8 cellular contexts compared by ENCODE assay signal in genomic region chr3:8607285-8608040, GRCh38. TPM values are rescaled to one million over a fixed set of nuclear protein-coding genes. Genes with fewer than 3 reads are reported as not detected.
A peak's percentile ranks its signal among the peaks of the same experiment; 100 is the strongest.
DNase-seq lines count a peak whose midpoint lies in the region; ATAC-seq and TF ChIP-seq lines count a peak whose summit lies in the region.

No MANE protein-coding gene starts in this region.

- CTCF ChIA-PET in activated CD4-positive, alpha-beta memory T cell treated with anti-CD3 and anti-CD28 coated beads for 36 hours (lab: Charles Lee): no interaction called here
- CTCF ChIA-PET in activated CD4-positive, alpha-beta memory T cell treated with anti-CD3 and anti-CD28 coated beads, Interleukin-2, amount 10 ng/mL, durations not matched to agents 7 days and 5 days (lab: Charles Lee): interaction anchor here (1.2 kb wide), 1 partner anchor 287 kb away, joined by 3 read pairs; no protein-coding TSS in a partner anchor
- CTCF ChIA-PET in PC-9 (lab: Charles Lee): interaction anchor here (0.7 to 1.2 kb wide), 3 partner anchors 109 to 290 kb away, joined by 3 to 5 read pairs (median 4); no protein-coding TSS in a partner anchor

- no peaks in the 10 kb centered on the region for H3K9me3 Mint-ChIP-seq in activated CD4-positive, alpha-beta memory T cell treated with anti-CD3 and anti-CD28 coated beads for 36 hours
- no peaks in the 10 kb centered on the region for H3K9me3 Mint-ChIP-seq in activated CD4-positive, alpha-beta memory T cell treated with anti-CD3 and anti-CD28 coated beads, Interleukin-2, amount 10 ng/mL, durations not matched to agents 7 days and 5 days
- H3K9me3 Mint-ChIP-seq in neural progenitor cell: no peaks in the 10 kb centered on the region

- H3K4me1 ChIP-seq in PC-9 (replicated peaks; ENCODE audit: insufficient read depth) (no peaks in the 10 kb centered on the region), neural progenitor cell (peaks cover 19% of the 10 kb centered on the region)

- H3K27ac ChIP-seq in PC-9 (no peak overlapping the region), neural progenitor cell (no peak overlapping the region)

- ATAC-seq in HG03280 (IDR thresholded peaks at IDR 0.05; ENCODE audit: unreplicated experiment): no peak
- ATAC-seq in GM18517 (IDR thresholded peaks at IDR 0.05; ENCODE audit: unreplicated experiment): no peak

- H3K4me3 Mint-ChIP-seq in activated CD4-positive, alpha-beta memory T cell treated with anti-CD3 and anti-CD28 coated beads for 36 hours: no peak overlapping the region
- no peak overlapping the region for H3K4me3 Mint-ChIP-seq in activated CD4-positive, alpha-beta memory T cell treated with anti-CD3 and anti-CD28 coated beads, Interleukin-2, amount 10 ng/mL, durations not matched to agents 7 days and 5 days
- peak overlapping the region; percentile 31 for H3K4me3 Mint-ChIP-seq in neural progenitor cell

- H3K27ac Mint-ChIP-seq in activated CD4-positive, alpha-beta memory T cell treated with anti-CD3 and anti-CD28 coated beads for 36 hours: no peak overlapping the region
- H3K27ac Mint-ChIP-seq in activated CD4-positive, alpha-beta memory T cell treated with anti-CD3 and anti-CD28 coated beads, Interleukin-2, amount 10 ng/mL, durations not matched to agents 7 days and 5 days: no peak overlapping the region
- H3K27ac Mint-ChIP-seq in neural progenitor cell: peak overlapping the region; percentile 95

- POLR2A ChIA-PET in activated CD4-positive, alpha-beta memory T cell treated with anti-CD3 and anti-CD28 coated beads for 36 hours (lab: Charles Lee): no interaction called here
- POLR2A ChIA-PET in activated CD4-positive, alpha-beta memory T cell treated with anti-CD3 and anti-CD28 coated beads, Interleukin-2, amount 10 ng/mL, durations not matched to agents 7 days and 5 days (lab: Charles Lee): no interaction called here
- POLR2A ChIA-PET in PC-9 (lab: Charles Lee; ENCODE audit: unreplicated experiment): no interaction called here

- H3K9ac ChIP-seq in neural progenitor cell: no peak overlapping the region

- H3K27me3 ChIP-seq in PC-9 (ENCODE audit: insufficient read depth, low read depth) (no peaks in the 10 kb centered on the region), neural progenitor cell (no peaks in the 10 kb centered on the region)

- no peak overlapping the region for H2AFZ ChIP-seq in PC-9
- H2AFZ ChIP-seq in neural progenitor cell (replicated peaks): peak overlapping the region; percentile 69

- H3K9me3 ChIP-seq in PC-9 (ENCODE audit: insufficient read depth, low read depth) (no peaks in the 10 kb centered on the region), neural progenitor cell (ENCODE audit: low read depth) (no peaks in the 10 kb centered on the region)

- H3K27me3 Mint-ChIP-seq in activated CD4-positive, alpha-beta memory T cell treated with anti-CD3 and anti-CD28 coated beads for 36 hours: peaks cover 5% of the 10 kb centered on the region
- no peaks in the 10 kb centered on the region for H3K27me3 Mint-ChIP-seq in activated CD4-positive, alpha-beta memory T cell treated with anti-CD3 and anti-CD28 coated beads, Interleukin-2, amount 10 ng/mL, durations not matched to agents 7 days and 5 days
- peaks cover 12% of the 10 kb centered on the region for H3K27me3 Mint-ChIP-seq in neural progenitor cell (ENCODE audit: insufficient read depth, low read depth)

- no peaks in the 10 kb centered on the region for H4K20me1 ChIP-seq in PC-9 (ENCODE audit: insufficient read depth)
- no peaks in the 10 kb centered on the region for H4K20me1 ChIP-seq in neural progenitor cell (ENCODE audit: low read depth)

- H3F3A ChIP-seq in PC-9 (ENCODE audit: insufficient read depth, low read depth) (no peaks in the 10 kb centered on the region), neural progenitor cell (ENCODE audit: low read depth) (no peaks in the 10 kb centered on the region)

- H3K4me2 ChIP-seq in PC-9: no peak overlapping the region
- peak overlapping the region; percentile 16 for H3K4me2 ChIP-seq in neural progenitor cell

- no TSS peak for BruUV-seq in PC-9 (replicated peaks; lab: Mats Ljungman, UMichigan)

- H3K79me2 ChIP-seq in PC-9 (ENCODE audit: low read depth) (no peaks in the 10 kb centered on the region), neural progenitor cell (ENCODE audit: low read depth) (no peaks in the 10 kb centered on the region)

- no peaks in the 10 kb centered on the region for H3K36me3 ChIP-seq in PC-9 (ENCODE audit: low read depth)
- H3K36me3 ChIP-seq in neural progenitor cell: no peaks in the 10 kb centered on the region

- H3K9me2 ChIP-seq in PC-9 (ENCODE audit: insufficient read depth): no peaks in the 10 kb centered on the region

- peak; percentile 77 for TF ChIP-seq CTCF in PC-9 (conservative IDR thresholded peaks at IDR 0.05)
- peak; percentile 72 for TF ChIP-seq CTCF in neural progenitor cell (IDR thresholded peaks at IDR 0.05)

- intact Hi-C loops in activated CD4-positive, alpha-beta memory T cell treated with anti-CD3 and anti-CD28 coated beads for 36 hours (cut with micrococcal nuclease): loop anchor here (5.0 kb wide), 1 partner anchor 165 kb away; no protein-coding TSS in a partner anchor
- intact Hi-C loops in PC-9 (cut with micrococcal nuclease; ENCODE audit: unreplicated experiment): loop anchor here (1.0 kb wide), 2 partner anchors 165 to 190 kb away; no protein-coding TSS in a partner anchor

- no peaks in the 10 kb centered on the region for H3K4me1 Mint-ChIP-seq in activated CD4-positive, alpha-beta memory T cell treated with anti-CD3 and anti-CD28 coated beads for 36 hours (ENCODE audit: low read depth)
- no peaks in the 10 kb centered on the region for H3K4me1 Mint-ChIP-seq in activated CD4-positive, alpha-beta memory T cell treated with anti-CD3 and anti-CD28 coated beads, Interleukin-2, amount 10 ng/mL, durations not matched to agents 7 days and 5 days
- H3K4me1 Mint-ChIP-seq in neural progenitor cell: peaks cover 42% of the 10 kb centered on the region

- DNase-seq in activated CD4-positive, alpha-beta memory T cell treated with anti-CD3 and anti-CD28 coated beads for 36 hours: peak; percentile 16
- DNase-seq in activated CD4-positive, alpha-beta memory T cell treated with anti-CD3 and anti-CD28 coated beads, Interleukin-2, amount 10 ng/mL, durations not matched to agents 7 days and 5 days: no peak
- peak; percentile 38 to 46 for DNase-seq in PC-9
- DNase-seq in fibroblast of peridontal ligament (ENCODE audit: extremely low read depth): peak; percentile 81
- peak; percentile 77 for DNase-seq in neural progenitor cell (ENCODE audit: low spot score)
- no peak for DNase-seq in activated naive CD4-positive, alpha-beta T cell (lab: John Stamatoyannopoulos, UW)

- no peaks in the 10 kb centered on the region for H3K36me3 Mint-ChIP-seq in activated CD4-positive, alpha-beta memory T cell treated with anti-CD3 and anti-CD28 coated beads for 36 hours
- H3K36me3 Mint-ChIP-seq in activated CD4-positive, alpha-beta memory T cell treated with anti-CD3 and anti-CD28 coated beads, Interleukin-2, amount 10 ng/mL, durations not matched to agents 7 days and 5 days (ENCODE audit: low read depth): no peaks in the 10 kb centered on the region
- no peaks in the 10 kb centered on the region for H3K36me3 Mint-ChIP-seq in neural progenitor cell

- H3K4me3 ChIP-seq in PC-9 (no peak overlapping the region), neural progenitor cell (no peak overlapping the region)

RNA-seq across cellular contexts. Expression of gene SSUH2, which starts 37.1 kb away (rescaled TPM):
- total RNA-seq in activated CD4-positive, alpha-beta memory T cell treated with anti-CD3 and anti-CD28 coated beads for 36 hours: not detected
- not detected for total RNA-seq in activated CD4-positive, alpha-beta memory T cell treated with anti-CD3 and anti-CD28 coated beads, Interleukin-2, amount 10 ng/mL, durations not matched to agents 7 days and 5 days
- total RNA-seq in PC-9 (2021): 1.6 and 6.1 TPM in 2 replicates
- 0.22 and 0.37 TPM in 2 replicates for total RNA-seq in neural progenitor cell (ENCODE audit: low replicate concordance)

Comparison
In these comparisons a context has a peak if more than half of its experiments do, and no peak if none do; other contexts are left out.
1. DNase-seq: peak in activated CD4-positive, alpha-beta memory T cell treated with anti-CD3 and anti-CD28 coated beads for 36 hours (single experiment), PC-9 (2 of 2), fibroblast of peridontal ligament (single experiment) and neural progenitor cell (single experiment); none in activated CD4-positive, alpha-beta memory T cell treated with anti-CD3 and anti-CD28 coated beads, Interleukin-2, amount 10 ng/mL, durations not matched to agents 7 days and 5 days (single experiment) and activated naive CD4-positive, alpha-beta T cell (0 of 4).